8 cellular contexts compared by ENCODE assay signal in genomic region chr20:43514062-43514971, GRCh38. TPM values are rescaled to one million over a fixed set of nuclear protein-coding genes. Genes with fewer than 3 reads are reported as not detected.
DNase-seq lines count a peak whose midpoint lies in the region; ATAC-seq lines count a peak whose summit lies in the region.

No MANE protein-coding gene starts in this region.

- peak overlapping the region; percentile 67 to 83 (median 76) for H3K4me2 ChIP-seq in BLaER1 treated with 17β-estradiol and CSF1 and Interleukin-3, amounts not matched to agents 10 nM and 100 nM
- peak overlapping the region; percentile 67 for H3K4me2 ChIP-seq in mesenchymal stem cell (ENCODE audit: low read length, poor library complexity, severe bottlenecking)

- no peak overlapping the region for H2BK5ac ChIP-seq in mesenchymal stem cell (ENCODE audit: low read depth, low read length, poor library complexity, severe bottlenecking)

- H3K36me3 ChIP-seq in BLaER1 treated with 17β-estradiol and CSF1 and Interleukin-3, amounts not matched to agents 10 nM and 100 nM, result peaks cover 0 to 23% (median 4%) of the 10 kb centered on the region in 11 experiments; a peak in 9 of 22 replicates
- peaks cover 0 to 20% of the 10 kb centered on the region in 2 experiments for H3K36me3 ChIP-seq in mesenchymal stem cell (ENCODE audit: control insufficient read depth in 1 of 2, insufficient read depth in 2 of 2, low read depth in 1 of 2, low read length in 2 of 2)

- H2BK15ac ChIP-seq in mesenchymal stem cell (ENCODE audit: low read depth, poor library complexity, severe bottlenecking), result peak overlapping the region; percentile 73

- H3K27me3 Mint-ChIP-seq in effector memory CD8-positive, alpha-beta T cell, result peaks cover 3 to 4% of the 10 kb centered on the region in 2 donors

- H2AK5ac ChIP-seq in mesenchymal stem cell (ENCODE audit: low read length, severe bottlenecking), result no peak overlapping the region

- H3K4me1 Mint-ChIP-seq in effector memory CD8-positive, alpha-beta T cell (ENCODE audit: low read depth in 2 of 2), result peaks cover 3 to 16% of the 10 kb centered on the region in 2 donors

- H2AFZ ChIP-seq in mesenchymal stem cell (ENCODE audit: low read depth, low read length), result peak overlapping the region; percentile 78

- peaks cover 0 to 5% (median 0%) of the 10 kb centered on the region in 11 experiments; a peak in 1 of 22 replicates for H4K20me1 ChIP-seq in BLaER1 treated with 17β-estradiol and CSF1 and Interleukin-3, amounts not matched to agents 10 nM and 100 nM

- peak overlapping the region; percentile 19 for H4K8ac ChIP-seq in mesenchymal stem cell (ENCODE audit: low read length)

- H3K27ac ChIP-seq in BLaER1 treated with 17β-estradiol and CSF1 and Interleukin-3, amounts not matched to agents 10 nM and 100 nM, result peak overlapping the region in 10 of 11 experiments; percentile 50 to 77 (median 70); a peak in 20 of 22 replicates
- peak overlapping the region; percentile 49 for H3K27ac ChIP-seq in mesenchymal stem cell (ENCODE audit: low read length, poor library complexity, severe bottlenecking)

- H2BK12ac ChIP-seq in mesenchymal stem cell (ENCODE audit: low read length in 2 of 2), result peak overlapping the region in 1 of 2 experiments; percentile 55

- no peak overlapping the region for H3K23ac ChIP-seq in mesenchymal stem cell (ENCODE audit: low read length in 2 of 2)

- H3K4me3 Mint-ChIP-seq in effector memory CD8-positive, alpha-beta T cell, result peak overlapping the region; percentile 88 to 98

- ATAC-seq in GM19328 (IDR thresholded peaks at IDR 0.05; ENCODE audit: unreplicated experiment) (peak; percentile 76), HG03469 (IDR thresholded peaks at IDR 0.05; ENCODE audit: unreplicated experiment) (peak; percentile 68)
- ATAC-seq in effector memory CD8-positive, alpha-beta T cell (replicated peaks), result peak; percentile 88

- H4K91ac ChIP-seq in mesenchymal stem cell (ENCODE audit: low read length), result no peak overlapping the region

- peaks cover 0 to 10% (median 5%) of the 10 kb centered on the region in 11 experiments; a peak in 13 of 22 replicates for H3K9me3 ChIP-seq in BLaER1 treated with 17β-estradiol and CSF1 and Interleukin-3, amounts not matched to agents 10 nM and 100 nM (replicated peaks in 1 of 11)
- no peaks in the 10 kb centered on the region for H3K9me3 ChIP-seq in mesenchymal stem cell (ENCODE audit: control insufficient read depth, low read length)

- H3K36me3 Mint-ChIP-seq in effector memory CD8-positive, alpha-beta T cell (ENCODE audit: insufficient read depth), result peaks cover 8% of the 10 kb centered on the region

- H3K14ac ChIP-seq in mesenchymal stem cell (ENCODE audit: low read length in 2 of 2), result no peak overlapping the region

- DNase-seq in NCI-H82 (lab: John Stamatoyannopoulos, UW), result peak; percentile 100
- DNase-seq in activated CD8-positive, alpha-beta memory T cell treated with anti-CD3 and anti-CD28 coated beads for 4 hours (ENCODE audit: low read depth in 2 of 2), result peak; percentile 69 to 88
- DNase-seq in effector memory CD8-positive, alpha-beta T cell, result peak; percentile 89 to 92 (median 89)
- DNase-seq in mesenchymal stem cell, result peak; percentile 98
- DNase-seq in stimulated activated CD8-positive, alpha-beta memory T cell treated with anti-CD3 and anti-CD28 coated beads, Interleukin-12 subunit alpha, Interleukin-12 subunit beta, amount 100 ng/mL, for 1 hour (ENCODE audit: low read depth), result peak; percentile 81

- peaks cover 11 to 19% (median 14%) of the 10 kb centered on the region in 10 experiments; a peak in 15 of 20 replicates for H3K4me1 ChIP-seq in BLaER1 treated with 17β-estradiol and CSF1 and Interleukin-3, amounts not matched to agents 10 nM and 100 nM
- peaks cover 15% of the 10 kb centered on the region for H3K4me1 ChIP-seq in mesenchymal stem cell (ENCODE audit: control insufficient read depth, insufficient read depth, low read depth, low read length)

- WGBS in mesenchymal stem cell, result 42% methylated on average over 51 of the region's 53 CpGs

- H3K79me1 ChIP-seq in mesenchymal stem cell (replicated peaks; ENCODE audit: low read length, poor library complexity, severe bottlenecking), result peaks cover 19% of the 10 kb centered on the region

- H3K18ac ChIP-seq in mesenchymal stem cell (ENCODE audit: low read depth in 1 of 2, low read length in 2 of 2), result peak overlapping the region in 1 of 2 experiments; percentile 58

- H3K27me3 ChIP-seq in BLaER1 treated with 17β-estradiol and CSF1 and Interleukin-3, amounts not matched to agents 10 nM and 100 nM, result peaks cover 4 to 10% (median 6%) of the 10 kb centered on the region in 11 experiments; a peak in 19 of 22 replicates
- H3K27me3 ChIP-seq in mesenchymal stem cell (ENCODE audit: control insufficient read depth in 1 of 2, insufficient read depth in 1 of 2, low read length in 2 of 2), result no peaks in the 10 kb centered on the region

- peak overlapping the region; percentile 59 to 77 (median 69) for H3K4me3 ChIP-seq in BLaER1 treated with 17β-estradiol and CSF1 and Interleukin-3, amounts not matched to agents 10 nM and 100 nM
- peak overlapping the region; percentile 69 to 70 for H3K4me3 ChIP-seq in mesenchymal stem cell (ENCODE audit: insufficient read depth in 1 of 2, low read depth in 1 of 2, low read length in 2 of 2)

- peak overlapping the region in 1 of 2 experiments; percentile 43 for H3K4ac ChIP-seq in mesenchymal stem cell (ENCODE audit: low read depth in 1 of 2, low read length in 2 of 2)

- H2BK120ac ChIP-seq in mesenchymal stem cell (ENCODE audit: low read depth, low read length), result no peak overlapping the region

- H3K9me3 Mint-ChIP-seq in effector memory CD8-positive, alpha-beta T cell, result no peaks in the 10 kb centered on the region

- H3K9ac ChIP-seq in BLaER1 treated with 17β-estradiol and CSF1 and Interleukin-3, amounts not matched to agents 10 nM and 100 nM, result peak overlapping the region; percentile 69 to 79 (median 78)
- peak overlapping the region; percentile 70 for H3K9ac ChIP-seq in mesenchymal stem cell (ENCODE audit: low read length)

- peak overlapping the region; percentile 87 to 90 for H3K27ac Mint-ChIP-seq in effector memory CD8-positive, alpha-beta T cell

RNA-seq across cellular contexts. Expression of gene L3MBTL1, which starts 6.8 kb away (rescaled TPM):
- 2.6 TPM for polyA plus RNA-seq in mesenchymal stem cell (2013, experiment 1 of 2)
- 2.4 TPM for polyA plus RNA-seq in mesenchymal stem cell (2013, experiment 2 of 2)

RNA-seq across cellular contexts. Expression of gene SGK2, which starts 44.5 kb away (rescaled TPM):
- polyA plus RNA-seq in mesenchymal stem cell (2013, experiment 1 of 2), result 0.07 TPM
- polyA plus RNA-seq in mesenchymal stem cell (2013, experiment 2 of 2), result 0.10 TPM

RNA-seq across cellular contexts. Expression of gene SRSF6, which starts 56.6 kb away (rescaled TPM):
- polyA plus RNA-seq in mesenchymal stem cell (2013, experiment 1 of 2), result 82.7 TPM
- 82.2 TPM for polyA plus RNA-seq in mesenchymal stem cell (2013, experiment 2 of 2)

Comparison
In these comparisons a context has a peak if more than half of its experiments do, and no peak if none do; other contexts are left out.
1. Peak in every context shown above with its lines: DNase-seq, ATAC-seq, H3K4me3 ChIP-seq and H3K27ac ChIP-seq.